ENCODE assay signal across 17 cellular contexts in the genomic region with DNA sequence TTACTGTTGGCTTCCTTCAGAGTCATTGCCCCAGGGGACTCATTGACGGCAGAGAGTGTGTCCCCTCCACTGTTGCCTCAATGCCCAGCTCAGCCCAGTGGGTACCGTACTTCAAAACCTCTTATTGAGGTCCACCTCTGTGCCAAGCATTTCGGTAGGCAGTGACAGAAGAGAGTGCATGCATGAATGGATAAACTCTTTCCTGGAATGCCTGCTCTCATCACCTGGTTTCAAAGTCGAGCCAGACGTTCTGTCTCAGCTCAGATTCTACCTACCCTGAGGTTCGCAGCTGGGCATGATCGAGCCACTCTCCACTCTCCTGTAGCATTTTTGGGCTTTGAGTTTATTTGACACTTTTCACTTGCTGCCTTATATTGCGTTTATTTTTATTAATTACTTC.
A peak's percentile ranks its signal among the peaks of the same experiment; 100 is the strongest.
DNase-seq lines count a peak whose midpoint lies in the region; ATAC-seq and TF ChIP-seq lines count a peak whose summit lies in the region.
"Had no signal": no experiment of that assay in that cellular context is flagged by ENCODE, and none has a peak within 500 bp of the region (broad histone marks: within the 10 kb centered on the region; RNA-seq: fewer than 3 reads in every experiment).

No MANE protein-coding gene starts in this region.

- peaks cover 8% of the 10 kb centered on the region for H3K4me1 ChIP-seq in Karpas-422 (ENCODE audit: low read length)
- H3K4me1 ChIP-seq: BE2C, HAP-1 had no signal

- no peaks in the 10 kb centered on the region for H3K27me3 ChIP-seq in Karpas-422 (ENCODE audit: low read length)
- H3K27me3 ChIP-seq: BE2C had no signal

- H3K4me3 ChIP-seq in Karpas-422 (ENCODE audit: low read length) = no peak overlapping the region
- H3K4me3 ChIP-seq: GM23248, HAP-1 had no signal

- no peaks in the 10 kb centered on the region for H3K36me3 ChIP-seq in Karpas-422 (ENCODE audit: insufficient read depth, low read length)
- H3K36me3 ChIP-seq: BE2C, HAP-1 had no signal

- no peak overlapping the region for H3K9ac ChIP-seq in Karpas-422 (ENCODE audit: low read length)
- H3K9ac ChIP-seq: GM23248 had no signal

- H3K79me2 ChIP-seq in Karpas-422 (ENCODE audit: low read length) = no peaks in the 10 kb centered on the region

- H3K4me2 ChIP-seq in Karpas-422 (ENCODE audit: low read depth, low read length, poor library complexity, severe bottlenecking) = no peak overlapping the region

- no peaks in the 10 kb centered on the region for H4K20me1 ChIP-seq in Karpas-422 (ENCODE audit: insufficient read depth, low read depth, low read length)

- no peaks in the 10 kb centered on the region for H3K9me3 ChIP-seq in Karpas-422 (ENCODE audit: low read length)
- H3K9me3 ChIP-seq: BE2C, HAP-1 had no signal

- no peak overlapping the region for H3K27ac ChIP-seq in Karpas-422 (ENCODE audit: low read length)
- H3K27ac ChIP-seq: GM23248 had no signal

- H3K9me2 ChIP-seq in Karpas-422 (replicated peaks; ENCODE audit: insufficient read depth, low read length) = no peaks in the 10 kb centered on the region

- H2AFZ ChIP-seq in Karpas-422 (ENCODE audit: low read length) = no peak overlapping the region
- H2AFZ ChIP-seq: GM23248 had no signal

- DNase-seq in NCI-H187 treated with DMSO at 0.1 percent for 48 hours (lab: John Stamatoyannopoulos, UW) (peak; percentile 2), NCI-H345 (lab: John Stamatoyannopoulos, UW) (peak; percentile 22), cerebellum (ENCODE audit: low spot score) (peak; percentile 15), Karpas-422 (no peak), NCI-H1694 treated with DMSO at 0.1 percent for 48 hours (lab: John Stamatoyannopoulos, UW) (no peak)
- DNase-seq: ACHN; BE2C; C1 segment of cervical spinal cord; CD4-positive, CD25-positive, alpha-beta regulatory T cell; CD8-positive, alpha-beta memory T cell; COR-L47; DMS 273 treated with DMSO at 0.1 percent for 48 hours; DMS53; GDM1; GM23248 had no signal

- ATAC-seq in SK-N-SH treated with all-trans-retinoic acid at 6 μM for 48 hours = no peak

TF ChIP-seq in SK-N-SH treated with all-trans-retinoic acid at 6 μM for 48 hours, 23 proteins besides CTCF, POLR2A, EP300 and RAD21:
- TF ChIP-seq OSR1 (CRISPR knock-in tag; IDR thresholded peaks at IDR 0.05) (no peak), PPARA (CRISPR knock-in tag; IDR thresholded peaks at IDR 0.05; ENCODE audit: borderline replicate concordance) (no peak), ZC3H10 (CRISPR knock-in tag; IDR thresholded peaks at IDR 0.05) (no peak), ARNTL (CRISPR knock-in tag; IDR thresholded peaks at IDR 0.05; ENCODE audit: borderline replicate concordance, low read depth) (no peak), SNAI2 (CRISPR knock-in tag; IDR thresholded peaks at IDR 0.05) (no peak), TOX (CRISPR knock-in tag; IDR thresholded peaks at IDR 0.05; ENCODE audit: borderline replicate concordance) (no peak), RARB (CRISPR knock-in tag; IDR thresholded peaks at IDR 0.05) (no peak), ISL1 (CRISPR knock-in tag; IDR thresholded peaks at IDR 0.05) (no peak), TCF4 (CRISPR knock-in tag; IDR thresholded peaks at IDR 0.05; ENCODE audit: borderline replicate concordance) (no peak), ESRRG (CRISPR knock-in tag; IDR thresholded peaks at IDR 0.05) (no peak), ZNF8 (CRISPR knock-in tag; IDR thresholded peaks at IDR 0.05) (no peak)
- TF ChIP-seq, protein P1, sequence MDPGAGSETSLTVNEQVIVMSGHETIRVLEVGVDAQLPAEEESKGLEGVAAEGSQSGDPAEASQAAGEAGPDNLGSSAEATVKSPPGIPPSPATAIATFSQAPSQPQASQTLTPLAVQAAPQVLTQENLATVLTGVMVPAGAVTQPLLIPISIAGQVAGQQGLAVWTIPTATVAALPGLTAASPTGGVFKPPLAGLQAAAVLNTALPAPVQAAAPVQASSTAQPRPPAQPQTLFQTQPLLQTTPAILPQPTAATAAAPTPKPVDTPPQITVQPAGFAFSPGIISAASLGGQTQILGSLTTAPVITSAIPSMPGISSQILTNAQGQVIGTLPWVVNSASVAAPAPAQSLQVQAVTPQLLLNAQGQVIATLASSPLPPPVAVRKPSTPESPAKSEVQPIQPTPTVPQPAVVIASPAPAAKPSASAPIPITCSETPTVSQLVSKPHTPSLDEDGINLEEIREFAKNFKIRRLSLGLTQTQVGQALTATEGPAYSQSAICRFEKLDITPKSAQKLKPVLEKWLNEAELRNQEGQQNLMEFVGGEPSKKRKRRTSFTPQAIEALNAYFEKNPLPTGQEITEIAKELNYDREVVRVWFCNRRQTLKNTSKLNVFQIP (CRISPR knock-in tag; IDR thresholded peaks at IDR 0.05; ENCODE audit: borderline replicate concordance, low read depth) = no peak
- TF ChIP-seq, protein P2, sequence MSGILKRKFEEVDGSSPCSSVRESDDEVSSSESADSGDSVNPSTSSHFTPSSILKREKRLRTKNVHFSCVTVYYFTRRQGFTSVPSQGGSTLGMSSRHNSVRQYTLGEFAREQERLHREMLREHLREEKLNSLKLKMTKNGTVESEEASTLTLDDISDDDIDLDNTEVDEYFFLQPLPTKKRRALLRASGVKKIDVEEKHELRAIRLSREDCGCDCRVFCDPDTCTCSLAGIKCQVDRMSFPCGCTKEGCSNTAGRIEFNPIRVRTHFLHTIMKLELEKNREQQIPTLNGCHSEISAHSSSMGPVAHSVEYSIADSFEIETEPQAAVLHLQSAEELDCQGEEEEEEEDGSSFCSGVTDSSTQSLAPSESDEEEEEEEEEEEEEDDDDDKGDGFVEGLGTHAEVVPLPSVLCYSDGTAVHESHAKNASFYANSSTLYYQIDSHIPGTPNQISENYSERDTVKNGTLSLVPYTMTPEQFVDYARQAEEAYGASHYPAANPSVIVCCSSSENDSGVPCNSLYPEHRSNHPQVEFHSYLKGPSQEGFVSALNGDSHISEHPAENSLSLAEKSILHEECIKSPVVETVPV (CRISPR knock-in tag; IDR thresholded peaks at IDR 0.05) = no peak
- TF ChIP-seq, protein P3, sequence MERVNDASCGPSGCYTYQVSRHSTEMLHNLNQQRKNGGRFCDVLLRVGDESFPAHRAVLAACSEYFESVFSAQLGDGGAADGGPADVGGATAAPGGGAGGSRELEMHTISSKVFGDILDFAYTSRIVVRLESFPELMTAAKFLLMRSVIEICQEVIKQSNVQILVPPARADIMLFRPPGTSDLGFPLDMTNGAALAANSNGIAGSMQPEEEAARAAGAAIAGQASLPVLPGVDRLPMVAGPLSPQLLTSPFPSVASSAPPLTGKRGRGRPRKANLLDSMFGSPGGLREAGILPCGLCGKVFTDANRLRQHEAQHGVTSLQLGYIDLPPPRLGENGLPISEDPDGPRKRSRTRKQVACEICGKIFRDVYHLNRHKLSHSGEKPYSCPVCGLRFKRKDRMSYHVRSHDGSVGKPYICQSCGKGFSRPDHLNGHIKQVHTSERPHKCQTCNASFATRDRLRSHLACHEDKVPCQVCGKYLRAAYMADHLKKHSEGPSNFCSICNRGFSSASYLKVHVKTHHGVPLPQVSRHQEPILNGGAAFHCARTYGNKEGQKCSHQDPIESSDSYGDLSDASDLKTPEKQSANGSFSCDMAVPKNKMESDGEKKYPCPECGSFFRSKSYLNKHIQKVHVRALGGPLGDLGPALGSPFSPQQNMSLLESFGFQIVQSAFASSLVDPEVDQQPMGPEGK (CRISPR knock-in tag; IDR thresholded peaks at IDR 0.05; ENCODE audit: borderline replicate concordance) = no peak
TF ChIP-seq in SK-N-SH treated with all-trans-retinoic acid at 6 μM for 48 hours: peak in this region for 0.

Comparison
In these comparisons a context has a peak if more than half of its experiments do, and no peak if none do; other contexts are left out.
1. DNase-seq: peak in NCI-H187 treated with DMSO at 0.1 percent for 48 hours (single experiment), NCI-H345 (single experiment) and cerebellum (single experiment); none in Karpas-422 (single experiment) and NCI-H1694 treated with DMSO at 0.1 percent for 48 hours (single experiment).